35 cellular contexts compared by ENCODE assay signal in the genomic region with DNA sequence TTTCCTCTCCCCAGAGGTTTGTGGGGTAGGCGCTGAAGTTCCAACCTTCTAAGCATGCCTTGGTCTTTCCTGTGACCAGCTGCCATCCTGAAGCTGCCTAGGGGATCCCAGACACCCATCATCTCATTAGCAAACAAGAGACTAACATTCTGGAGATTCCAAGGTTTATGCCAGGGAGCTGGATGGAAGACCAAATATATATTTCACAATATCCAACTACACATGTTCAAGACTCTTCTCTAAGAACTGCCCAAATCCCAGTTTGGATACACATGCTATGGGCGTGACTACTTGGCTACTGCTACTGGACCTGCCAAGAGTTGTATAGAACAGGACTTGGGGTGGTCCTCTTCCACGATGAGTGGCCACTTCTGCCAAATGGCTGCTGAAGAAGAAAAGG.
"Had no signal": no experiment of that assay in that cellular context is flagged by ENCODE, and none has a peak within 500 bp of the region (broad histone marks: within the 10 kb centered on the region; RNA-seq: fewer than 3 reads in every experiment).

No MANE protein-coding gene starts in this region.

- H3K27me3 Mint-ChIP-seq: activated B cell treated with CpG ODN at 0.5 μM for 24 hours; activated CD4-positive, alpha-beta memory T cell treated with anti-CD3 and anti-CD28 coated beads for 36 hours; activated CD4-positive, alpha-beta T cell treated with anti-CD3 and anti-CD28 coated beads for 36 hours; activated CD4-positive, alpha-beta T cell treated with anti-CD3 and anti-CD28 coated beads, Interleukin-2, amount 10 ng/mL, durations not matched to agents 24 days and 14 days; activated CD8-positive, alpha-beta memory T cell treated with anti-CD3 and anti-CD28 coated beads, Interleukin-2, amount 10 ng/mL, durations not matched to agents 7 days and 5 days; activated naive CD4-positive, alpha-beta T cell treated with anti-CD3 and anti-CD28 coated beads, Interleukin-2, amount 50 U/mL, for 24 hours; brain; central memory CD8-positive, alpha-beta T cell; dendritic cell treated with granulocyte-macrophage colony-stimulating factor and Interleukin-4, amounts not matched to agents 40 ng/mL and 50 ng/mL, for 4 days had no signal

- H3K4me1 ChIP-seq: ascending aorta, breast epithelium had no signal

- H3K36me3 ChIP-seq: ascending aorta, breast epithelium, cardiac muscle cell, heart left ventricle, WERI-Rb-1 had no signal

- H3K27ac ChIP-seq: ascending aorta, breast epithelium, cardiac muscle cell, coronary artery, heart left ventricle, hepatocyte, WERI-Rb-1 had no signal

- ATAC-seq: activated CD4-positive, alpha-beta T cell treated with anti-CD3 and anti-CD28 coated beads for 36 hours; activated CD4-positive, CD25-positive, alpha-beta regulatory T cell treated with anti-CD3 and anti-CD28 coated beads, Interleukin-2, amount 50 U/mL, for 24 hours; activated CD8-positive, alpha-beta memory T cell treated with anti-CD3 and anti-CD28 coated beads, Interleukin-2, amount 10 ng/mL, durations not matched to agents 7 days and 5 days; activated CD8-positive, alpha-beta T cell treated with anti-CD3 and anti-CD28 coated beads, Interleukin-2, amount 10 ng/mL, durations not matched to agents 7 days and 5 days; esophagus mucosa; T-helper 17 cell had no signal

- H3K27me3 ChIP-seq: ascending aorta, breast epithelium, cardiac muscle cell, dorsolateral prefrontal cortex, heart left ventricle, hepatocyte had no signal

- H3K27ac Mint-ChIP-seq: activated CD4-positive, alpha-beta memory T cell treated with anti-CD3 and anti-CD28 coated beads for 36 hours; activated CD4-positive, alpha-beta T cell treated with anti-CD3 and anti-CD28 coated beads for 36 hours; activated CD4-positive, alpha-beta T cell treated with anti-CD3 and anti-CD28 coated beads, Interleukin-2, amount 10 ng/mL, durations not matched to agents 24 days and 14 days; activated CD8-positive, alpha-beta memory T cell treated with anti-CD3 and anti-CD28 coated beads, Interleukin-2, amount 10 ng/mL, durations not matched to agents 7 days and 5 days; activated CD8-positive, alpha-beta T cell treated with anti-CD3 and anti-CD28 coated beads, Interleukin-2, amount 10 ng/mL, durations not matched to agents 7 days and 5 days; activated naive CD4-positive, alpha-beta T cell treated with anti-CD3 and anti-CD28 coated beads for 36 hours; activated naive CD4-positive, alpha-beta T cell treated with anti-CD3 and anti-CD28 coated beads, Interleukin-2, amount 50 U/mL, for 24 hours; activated naive CD8-positive, alpha-beta T cell treated with anti-CD3 and anti-CD28 coated beads, Interleukin-2, amount 10 ng/mL, durations not matched to agents 7 days and 5 days; activated T-helper 1 cell treated with anti-CD3 and anti-CD28 coated beads, Interleukin-12 subunit alpha, Interleukin-12 subunit beta, Interleukin-2, Interleukin-4 antibody, amounts not matched to agents 30 ng/mL and 10 ng/mL and 1 ng/mL, durations not matched to agents 14 hours and 24 hours and 36 hours; activated T-helper 2 cell treated with anti-CD3 and anti-CD28 coated beads, Interferon-gamma antibody, Interleukin-2, Interleukin-4, amounts not matched to agents 10 μg/mL and 5 μg/mL and 100 μg/mL, durations not matched to agents 14 hours and 24 hours and 36 hours; brain; dendritic cell treated with granulocyte-macrophage colony-stimulating factor and Interleukin-4, amounts not matched to agents 40 ng/mL and 50 ng/mL, for 4 days; endodermal cell; T-helper 17 cell; T-helper 2 cell treated with Interferon-gamma antibody and Interleukin-4, amounts not matched to agents 5 μg/mL and 100 μg/mL, for 36 hours had no signal

- H3K9me3 ChIP-seq: ascending aorta, breast epithelium, heart left ventricle had no signal

- H3K9me3 Mint-ChIP-seq: activated B cell treated with CpG ODN at 0.5 μM for 24 hours; activated CD4-positive, alpha-beta memory T cell treated with anti-CD3 and anti-CD28 coated beads for 36 hours; activated naive CD4-positive, alpha-beta T cell treated with anti-CD3 and anti-CD28 coated beads, Interleukin-2, amount 50 U/mL, for 24 hours; activated naive CD8-positive, alpha-beta T cell treated with anti-CD3 and anti-CD28 coated beads, Interleukin-2, amount 10 ng/mL, durations not matched to agents 7 days and 5 days; activated T-helper 1 cell treated with anti-CD3 and anti-CD28 coated beads, Interleukin-12 subunit alpha, Interleukin-12 subunit beta, Interleukin-2, Interleukin-4 antibody, amounts not matched to agents 30 ng/mL and 10 ng/mL and 1 ng/mL, durations not matched to agents 14 hours and 24 hours and 36 hours; activated T-helper 2 cell treated with anti-CD3 and anti-CD28 coated beads, Interferon-gamma antibody, Interleukin-2, Interleukin-4, amounts not matched to agents 10 μg/mL and 5 μg/mL and 100 μg/mL, durations not matched to agents 14 hours and 24 hours and 36 hours; central memory CD8-positive, alpha-beta T cell; dendritic cell treated with granulocyte-macrophage colony-stimulating factor and Interleukin-4, amounts not matched to agents 40 ng/mL and 50 ng/mL, for 4 days; T-helper 2 cell treated with Interferon-gamma antibody and Interleukin-4, amounts not matched to agents 5 μg/mL and 100 μg/mL, for 36 hours had no signal

- H3K4me3 ChIP-seq: ascending aorta, breast epithelium, cardiac muscle cell, coronary artery, dorsolateral prefrontal cortex, heart left ventricle, hepatocyte had no signal

- H3K4me2 ChIP-seq: hepatocyte had no signal

- H3K4me3 Mint-ChIP-seq: activated B cell treated with CpG ODN at 0.5 μM for 24 hours; activated CD4-positive, alpha-beta memory T cell treated with anti-CD3 and anti-CD28 coated beads for 36 hours; activated CD4-positive, alpha-beta T cell treated with anti-CD3 and anti-CD28 coated beads for 36 hours; activated CD4-positive, alpha-beta T cell treated with anti-CD3 and anti-CD28 coated beads, Interleukin-2, amount 10 ng/mL, durations not matched to agents 24 days and 14 days; activated CD8-positive, alpha-beta memory T cell treated with anti-CD3 and anti-CD28 coated beads, Interleukin-2, amount 10 ng/mL, durations not matched to agents 7 days and 5 days; activated CD8-positive, alpha-beta T cell treated with anti-CD3 and anti-CD28 coated beads, Interleukin-2, amount 10 ng/mL, durations not matched to agents 7 days and 5 days; activated naive CD4-positive, alpha-beta T cell treated with anti-CD3 and anti-CD28 coated beads for 36 hours; activated naive CD4-positive, alpha-beta T cell treated with anti-CD3 and anti-CD28 coated beads, Interleukin-2, amount 50 U/mL, for 24 hours; activated naive CD8-positive, alpha-beta T cell treated with anti-CD3 and anti-CD28 coated beads, Interleukin-2, amount 10 ng/mL, durations not matched to agents 7 days and 5 days; activated T-helper 1 cell treated with anti-CD3 and anti-CD28 coated beads, Interleukin-12 subunit alpha, Interleukin-12 subunit beta, Interleukin-2, Interleukin-4 antibody, amounts not matched to agents 30 ng/mL and 10 ng/mL and 1 ng/mL, durations not matched to agents 14 hours and 24 hours and 36 hours; brain; central memory CD8-positive, alpha-beta T cell; dendritic cell treated with granulocyte-macrophage colony-stimulating factor and Interleukin-4, amounts not matched to agents 40 ng/mL and 50 ng/mL, for 4 days; endodermal cell; T-helper 17 cell; T-helper 2 cell treated with Interferon-gamma antibody and Interleukin-4, amounts not matched to agents 5 μg/mL and 100 μg/mL, for 36 hours had no signal

- H3K4me1 Mint-ChIP-seq: activated B cell treated with CpG ODN at 0.5 μM for 24 hours; activated CD4-positive, alpha-beta T cell treated with anti-CD3 and anti-CD28 coated beads for 36 hours; activated CD4-positive, alpha-beta T cell treated with anti-CD3 and anti-CD28 coated beads, Interleukin-2, amount 10 ng/mL, durations not matched to agents 24 days and 14 days; activated naive CD4-positive, alpha-beta T cell treated with anti-CD3 and anti-CD28 coated beads, Interleukin-2, amount 50 U/mL, for 24 hours; activated naive CD8-positive, alpha-beta T cell treated with anti-CD3 and anti-CD28 coated beads, Interleukin-2, amount 10 ng/mL, durations not matched to agents 7 days and 5 days; T-helper 17 cell had no signal

- DNase-seq: activated B cell treated with CpG ODN at 0.5 μM for 24 hours; activated CD4-positive, alpha-beta memory T cell treated with anti-CD3 and anti-CD28 coated beads for 36 hours; activated CD4-positive, alpha-beta T cell treated with anti-CD3 and anti-CD28 coated beads for 36 hours; activated CD4-positive, alpha-beta T cell treated with anti-CD3 and anti-CD28 coated beads, Interleukin-2, amount 10 ng/mL, durations not matched to agents 24 days and 14 days; activated CD8-positive, alpha-beta memory T cell treated with anti-CD3 and anti-CD28 coated beads, Interleukin-2, amount 10 ng/mL, durations not matched to agents 7 days and 5 days; activated CD8-positive, alpha-beta memory T cell treated with anti-CD3 and anti-CD28 coated beads, Interleukin-2, amount 50 U/mL, for 4 hours; activated CD8-positive, alpha-beta T cell treated with anti-CD3 and anti-CD28 coated beads, Interleukin-2, amount 10 ng/mL, durations not matched to agents 7 days and 5 days; activated effector memory CD4-positive, alpha-beta T cell treated with anti-CD3 and anti-CD28 coated beads, Interleukin-2, amount 50 U/mL, for 16 hours; activated naive CD4-positive, alpha-beta T cell treated with anti-CD3 and anti-CD28 coated beads for 36 hours; activated naive CD8-positive, alpha-beta T cell treated with anti-CD3 and anti-CD28 coated beads, Interleukin-2, amount 10 ng/mL, durations not matched to agents 7 days and 5 days; activated T-cell treated with anti-CD3 and anti-CD28 coated beads, Interleukin-2, amount 50 U/mL, for 1 hour; activated T-cell treated with anti-CD3 and anti-CD28 coated beads, Interleukin-2, amount 50 U/mL, for 48 hours; dorsolateral prefrontal cortex; effector memory CD4-positive, alpha-beta T cell; endodermal cell; glutamatergic neuron; heart left ventricle; T-helper 1 cell; T-helper 17 cell; T1000; WERI-Rb-1 had no signal

- H3K36me3 Mint-ChIP-seq: activated CD4-positive, alpha-beta memory T cell treated with anti-CD3 and anti-CD28 coated beads for 36 hours; activated CD8-positive, alpha-beta memory T cell treated with anti-CD3 and anti-CD28 coated beads, Interleukin-2, amount 10 ng/mL, durations not matched to agents 7 days and 5 days; activated naive CD4-positive, alpha-beta T cell treated with anti-CD3 and anti-CD28 coated beads, Interleukin-2, amount 50 U/mL, for 24 hours; activated naive CD8-positive, alpha-beta T cell treated with anti-CD3 and anti-CD28 coated beads, Interleukin-2, amount 10 ng/mL, durations not matched to agents 7 days and 5 days; brain had no signal
